8 cellular contexts compared by ENCODE assay signal in the genomic region with DNA sequence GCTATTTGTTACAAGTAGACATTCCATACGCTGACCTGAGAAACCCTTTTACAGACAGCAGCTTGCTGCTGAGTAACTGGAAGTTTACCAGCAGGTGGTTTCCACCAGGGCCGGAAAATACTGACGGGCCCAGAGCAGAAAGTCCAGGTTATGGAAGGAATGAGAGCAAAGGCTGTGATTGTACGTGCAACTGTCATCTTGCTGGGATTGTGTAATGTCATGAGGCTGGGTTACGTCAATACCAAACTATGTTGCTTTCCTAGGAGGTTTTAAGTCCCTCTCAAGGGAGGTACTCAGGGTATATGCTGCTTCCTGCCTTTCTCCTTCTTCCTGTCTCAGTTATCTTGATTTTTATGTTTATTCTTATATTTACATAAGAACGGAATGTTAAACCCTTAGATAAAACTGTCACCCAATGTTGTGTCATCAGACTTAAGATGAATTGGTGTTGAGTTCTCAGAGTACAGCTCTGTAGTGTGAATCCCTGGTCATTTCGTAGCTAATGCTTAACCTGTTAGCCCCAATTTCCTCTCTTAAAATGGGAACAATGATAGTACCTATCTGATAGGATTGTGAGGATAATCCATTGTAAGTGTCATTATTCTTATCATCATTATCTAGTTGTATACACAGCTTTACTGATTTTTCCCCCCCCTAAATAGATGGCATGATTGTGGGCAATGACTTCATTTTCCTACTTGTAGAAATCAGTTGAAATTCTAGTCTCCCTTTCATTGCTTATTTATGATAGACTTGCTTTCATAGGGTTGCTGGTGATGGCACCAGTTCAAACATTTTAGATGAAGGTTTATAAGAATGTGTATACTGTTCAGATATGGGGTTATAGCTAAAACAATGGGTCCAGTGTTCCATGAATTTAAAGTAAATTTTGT.
DNase-seq lines count a peak whose midpoint lies in the region; ATAC-seq, FAIRE-seq and TF ChIP-seq lines count a peak whose summit lies in the region.

No MANE protein-coding gene starts in this region.

- H4K91ac ChIP-seq in IMR-90 (ENCODE audit: insufficient read depth, low read depth, low read length) = no peak overlapping the region

- H3K27me3 ChIP-seq in IMR-90 (ENCODE audit: control insufficient read depth, insufficient read depth, low read length) = no peaks in the 10 kb centered on the region
- no peaks in the 10 kb centered on the region for H3K27me3 ChIP-seq in lung (ENCODE audit: control insufficient read depth, insufficient read depth)

- H3K27ac ChIP-seq in A549 (peak overlapping the region; percentile 98), IMR-90 (ENCODE audit: insufficient read depth, low read length) (peak overlapping the region; percentile 0; the same call in 1 of the 2 replicates), lung (ENCODE audit: low read depth in 1 of 2, low read length in 1 of 2) (peak overlapping the region; percentile 67 to 89)

- H3K23ac ChIP-seq in IMR-90 (ENCODE audit: low read depth, low read length) = peak overlapping the region; percentile 8; the same call in 1 of the 2 replicates

- H3K4ac ChIP-seq in IMR-90 (ENCODE audit: low read depth, low read length) = peak overlapping the region; percentile 32; the same call in 1 of the 2 replicates

- FAIRE-seq in A549 (lab: Jason Lieb, UNC) = no peak

- H2AK9ac ChIP-seq in IMR-90 (replicated peaks; ENCODE audit: low read depth, low read length, poor library complexity) = no peak overlapping the region

- H3K4me3 ChIP-seq in A549 (no peak overlapping the region; the same call in 2 of the 3 replicates), IMR-90 (ENCODE audit: insufficient read depth, low read depth, low read length) (no peak overlapping the region), lung (no peak overlapping the region)

- no peak overlapping the region for H3K9ac ChIP-seq in IMR-90 (ENCODE audit: low read depth, low read length)

- H3K18ac ChIP-seq in IMR-90 (ENCODE audit: low read depth, low read length) = peak overlapping the region; percentile 54

- CTCF ChIA-PET in A549 (lab: Yijun Ruan, JAX) = interaction anchor here (1.2 to 1.4 kb wide), 2 partner anchors 10 to 19 kb away, joined by 3 read pairs; no protein-coding TSS in a partner anchor
- CTCF ChIA-PET in IMR-90 (lab: Yijun Ruan, JAX) = no interaction called here

- intact Hi-C loops in IMR-90 (cut with micrococcal nuclease) = no loop called here

- no peak overlapping the region for H2BK20ac ChIP-seq in IMR-90 (ENCODE audit: low read depth, low read length)

- H3K4me2 ChIP-seq in A549 = peak overlapping the region; percentile 81
- peak overlapping the region; percentile 59; the same call in 1 of the 2 replicates for H3K4me2 ChIP-seq in IMR-90 (ENCODE audit: low read depth, low read length)

- H3K56ac ChIP-seq in IMR-90 (ENCODE audit: extremely low read depth, insufficient read depth, low read length) = peak overlapping the region; percentile 4; the same call in 1 of the 2 replicates

- H4K5ac ChIP-seq in IMR-90 (ENCODE audit: low read depth, low read length) = 0 out of 2 replicates have a peak overlapping the region, but pooled peaks have one; percentile 1

- H3K4me1 ChIP-seq in A549 (peaks cover 92% of the 10 kb centered on the region), IMR-90 (ENCODE audit: control insufficient read depth, insufficient read depth, low read length) (peaks cover 28% of the 10 kb centered on the region), lung (ENCODE audit: control insufficient read depth in 2 of 2, insufficient read depth in 2 of 2, low read length in 2 of 2) (peaks cover 21 to 51% of the 10 kb centered on the region in 2 donors)

- in situ Hi-C loops in IMR-90 (cut with MboI; ENCODE audit: low sequenced_read_pairs) = no loop called here

- H4K8ac ChIP-seq in IMR-90 (ENCODE audit: low read depth in 2 of 2, low read length in 2 of 2) = peak overlapping the region in 1 of 2 experiments; percentile 19; a peak in 1 of 4 replicates

- H3K9me3 ChIP-seq in A549 (peaks cover 15% of the 10 kb centered on the region; the same call in 2 of the 3 replicates), IMR-90 (ENCODE audit: control insufficient read depth, insufficient read depth, low read length) (peaks cover 2% of the 10 kb centered on the region; the same call in 1 of the 2 replicates), lung (ENCODE audit: control insufficient read depth in 2 of 2, insufficient read depth in 1 of 2, low read length in 1 of 2) (no peaks in the 10 kb centered on the region)

- no peak overlapping the region for H2BK15ac ChIP-seq in IMR-90 (ENCODE audit: low read depth, low read length)

- DNase-seq in A549 (ENCODE audit: low read depth in 1 of 2, low spot score in 1 of 2) (peak; percentile 49 to 94), IMR-90 (peak; percentile 98), cerebellar cortex (ENCODE audit: low spot score) (peak; percentile 40), lung (ENCODE audit: low spot score) (peak; percentile 60), GDM1 (lab: John Stamatoyannopoulos, UW) (no peak)

- no peak for TF ChIP-seq CTCF in A549 (IDR thresholded peaks at IDR 0.05)
- TF ChIP-seq CTCF in IMR-90 (conservative IDR thresholded peaks at IDR 0.05; ENCODE audit: low read depth, low read length) = 0 out of 2 replicates have a peak, but pooled peaks have one; percentile 13
- no peak for TF ChIP-seq CTCF in lung (IDR thresholded peaks at IDR 0.05; ENCODE audit: control extremely low read depth, extremely low read depth)

- peak; percentile 82 to 91 for ATAC-seq in A549
- peak; percentile 61 for ATAC-seq in IMR-90 (ENCODE audit: low read depth)
- peak; percentile 64 for ATAC-seq in lung (ENCODE audit: insufficient read depth, low FRiP score)
- ATAC-seq in HG03108 (IDR thresholded peaks at IDR 0.05; ENCODE audit: unreplicated experiment) = no peak
- ATAC-seq in HG02973 (IDR thresholded peaks at IDR 0.05; ENCODE audit: unreplicated experiment) = no peak
- ATAC-seq in HG02763 (IDR thresholded peaks at IDR 0.05; ENCODE audit: unreplicated experiment) = no peak

- H4K20me1 ChIP-seq in IMR-90 (ENCODE audit: insufficient read depth, low read length) = peaks cover 60% of the 10 kb centered on the region

- no peak for TF ChIP-seq POLR2A in A549 (IDR thresholded peaks at IDR 0.05; ENCODE audit: low read length)
- no peak for TF ChIP-seq POLR2A in IMR-90 (IDR thresholded peaks at IDR 0.05; ENCODE audit: low read depth, low read length)

- no TSS peak for BruUV-seq in IMR-90 (replicated peaks; lab: Mats Ljungman, UMichigan)

- 0 out of 2 replicates have a peak overlapping the region, but pooled peaks have one; percentile 18 for H2BK120ac ChIP-seq in IMR-90 (ENCODE audit: low read depth, low read length)

- H2AFZ ChIP-seq in IMR-90 (replicated peaks; ENCODE audit: low read length, poor library complexity) = no peak overlapping the region

- H3K9me1 ChIP-seq in IMR-90 (ENCODE audit: insufficient read depth, low read length) = peaks cover 15% of the 10 kb centered on the region

- 1% methylated on average over 7 of the region's 7 CpGs for WGBS in A549 (ENCODE audit: missing lambda C conversion rate)
- WGBS in IMR-90 (ENCODE audit: extremely low coverage in 2 of 2, insufficient read length in 1 of 2), 2 experiments = no CpG with 5 or more reads among the region's 7 CpGs
- 19 to 28% methylated on average over 7 of the region's 7 CpGs for WGBS in lung, 2 donors

- TF ChIP-seq RAD21 in A549 (conservative IDR thresholded peaks at IDR 0.05 in 1 of 2, IDR thresholded peaks at IDR 0.05 in 1 of 2) (peak in 1 of 2 experiments; percentile 50; a peak in 3 of 5 replicates), IMR-90 (IDR thresholded peaks at IDR 0.05; ENCODE audit: low read length) (peak; percentile 32)

- dilution Hi-C loops in IMR-90 (cut with HindIII; ENCODE audit: low sequenced_read_pairs, unreplicated experiment) = no loop called here

- no peak overlapping the region for H2AK5ac ChIP-seq in IMR-90 (ENCODE audit: low read depth, low read length)

- POLR2A ChIA-PET in A549 (lab: Yijun Ruan, JAX) = interaction anchor here (0.6 to 3.0 kb wide), 3 partner anchors 10 to 499 kb away, joined by 7 to 24 read pairs (median 7); no protein-coding TSS in a partner anchor
- POLR2A ChIA-PET in IMR-90 (lab: Charles Lee; ENCODE audit: unreplicated experiment) = no interaction called here

- H3K36me3 ChIP-seq in IMR-90 (ENCODE audit: control insufficient read depth, insufficient read depth, low read length) (peaks cover 8% of the 10 kb centered on the region), lung (ENCODE audit: control insufficient read depth in 2 of 2, insufficient read depth in 2 of 2, low read length in 2 of 2) (peaks cover 0 to 1% of the 10 kb centered on the region in 2 donors)

- TF ChIP-seq EP300 in A549 (IDR thresholded peaks at IDR 0.05) = peak; percentile 97 to 98; a peak in 4 of 5 replicates

- H3K79me1 ChIP-seq in IMR-90 (ENCODE audit: low read depth in 1 of 2, low read length in 2 of 2) = peaks cover 15 to 69% of the 10 kb centered on the region in 2 experiments

- peak overlapping the region; percentile 92 for H2BK5ac ChIP-seq in IMR-90 (ENCODE audit: low read depth, low read length, poor library complexity, severe bottlenecking)

- H3K14ac ChIP-seq in IMR-90 (replicated peaks; ENCODE audit: low read depth, low read length) = no peak overlapping the region

TF ChIP-seq in A549, 52 proteins besides CTCF, POLR2A, EP300 and RAD21 (continues in another document):
- TF ChIP-seq FOXS1 (CRISPR knock-in tag; IDR thresholded peaks at IDR 0.05) (no peak), NPAS2 (CRISPR knock-in tag; IDR thresholded peaks at IDR 0.05; ENCODE audit: borderline replicate concordance) (no peak), HOXB5 (CRISPR knock-in tag; IDR thresholded peaks at IDR 0.05) (peak; percentile 90), CHD2 (IDR thresholded peaks at IDR 0.05; ENCODE audit: low read length, partially characterized antibody) (no peak), BHLHE40 (IDR thresholded peaks at IDR 0.05; ENCODE audit: low read depth, low read length) (no peak), GATA3 (IDR thresholded peaks at IDR 0.05; ENCODE audit: borderline replicate concordance) (peak; percentile 94), NFE2L2 (conservative IDR thresholded peaks at IDR 0.05; ENCODE audit: low read length) (no peak), ESRRA (IDR thresholded peaks at IDR 0.05; ENCODE audit: borderline replicate concordance, low read length) (no peak)

TF ChIP-seq in IMR-90, 13 proteins besides CTCF, POLR2A, EP300 and RAD21 (continues in another document):
- no peak for TF ChIP-seq RFX5 (IDR thresholded peaks at IDR 0.05; ENCODE audit: low read depth, low read length)
- TF ChIP-seq, protein P1, sequence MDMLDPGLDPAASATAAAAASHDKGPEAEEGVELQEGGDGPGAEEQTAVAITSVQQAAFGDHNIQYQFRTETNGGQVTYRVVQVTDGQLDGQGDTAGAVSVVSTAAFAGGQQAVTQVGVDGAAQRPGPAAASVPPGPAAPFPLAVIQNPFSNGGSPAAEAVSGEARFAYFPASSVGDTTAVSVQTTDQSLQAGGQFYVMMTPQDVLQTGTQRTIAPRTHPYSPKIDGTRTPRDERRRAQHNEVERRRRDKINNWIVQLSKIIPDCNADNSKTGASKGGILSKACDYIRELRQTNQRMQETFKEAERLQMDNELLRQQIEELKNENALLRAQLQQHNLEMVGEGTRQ (IDR thresholded peaks at IDR 0.05; ENCODE audit: low read depth, low read length) = no peak
- no peak for TF ChIP-seq SMC3 (IDR thresholded peaks at IDR 0.05; ENCODE audit: low read depth, low read length)
- TF ChIP-seq MAFK (IDR thresholded peaks at IDR 0.05; ENCODE audit: low read depth, low read length) = no peak
- peak; percentile 77 for TF ChIP-seq RCOR1 (IDR thresholded peaks at IDR 0.05; ENCODE audit: insufficient replicate concordance, low read length)

Comparison
In these comparisons a context has a peak if more than half of its experiments do, and no peak if none do; other contexts are left out.
1. ATAC-seq: peak in A549 (2 of 2), IMR-90 (single experiment) and lung (single experiment); none in HG03108 (single experiment), HG02973 (single experiment) and HG02763 (single experiment).
2. H3K27ac ChIP-seq: peak in every context shown above with its lines; median percentile 98 in A549; 78 in lung; 0 in IMR-90.